In the genomic region with DNA sequence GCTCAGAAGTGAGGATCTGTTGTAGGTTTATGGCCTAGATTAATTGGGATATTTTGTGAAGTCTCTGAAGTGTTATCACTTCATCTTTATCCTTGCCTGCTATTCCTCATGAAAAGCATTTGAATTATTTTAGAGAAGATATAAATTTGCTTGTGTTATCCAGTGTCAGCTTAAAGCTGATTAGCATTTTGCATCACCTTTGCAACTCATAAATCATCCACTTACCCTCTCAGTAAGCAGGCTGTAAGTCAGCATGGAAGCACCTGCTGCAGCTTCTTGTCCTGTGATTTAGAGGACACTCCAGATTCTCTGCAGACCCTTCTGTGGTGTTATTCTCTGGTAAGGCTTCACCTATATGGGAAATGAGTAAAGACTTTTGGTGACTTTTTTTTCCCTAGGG, we compare ENCODE assay signal across 15 cellular contexts.
"Had no signal": no experiment of that assay in that cellular context is flagged by ENCODE, and none has a peak within 500 bp of the region (broad histone marks: within the 10 kb centered on the region; RNA-seq: fewer than 3 reads in every experiment).

No MANE protein-coding gene starts in this region.

- DNase-seq: activated CD4-positive, alpha-beta memory T cell treated with anti-CD3 and anti-CD28 coated beads for 36 hours; activated CD4-positive, alpha-beta T cell treated with anti-CD3 and anti-CD28 coated beads for 36 hours; activated CD8-positive, alpha-beta memory T cell treated with anti-CD3 and anti-CD28 coated beads, Interleukin-2, amount 10 ng/mL, durations not matched to agents 7 days and 5 days; activated naive CD4-positive, alpha-beta T cell treated with anti-CD3 and anti-CD28 coated beads for 36 hours; activated naive CD8-positive, alpha-beta T cell treated with anti-CD3 and anti-CD28 coated beads, Interleukin-2, amount 50 U/mL, for 24 hours; activated T-cell treated with anti-CD3 and anti-CD28 coated beads, Interleukin-2, amount 50 U/mL, for 1 hour; aorta; cerebellar nuclear complex; effector CD8-positive, alpha-beta T cell; esophagus squamous epithelium; glutamatergic neuron; left ventricle myocardium inferior; naive thymus-derived CD4-positive, alpha-beta T cell had no signal

- H3K9me3 Mint-ChIP-seq: activated CD4-positive, alpha-beta memory T cell treated with anti-CD3 and anti-CD28 coated beads for 36 hours; activated naive CD4-positive, alpha-beta T cell treated with anti-CD3 and anti-CD28 coated beads for 36 hours; activated naive CD8-positive, alpha-beta T cell treated with anti-CD3 and anti-CD28 coated beads, Interleukin-2, amount 50 U/mL, for 24 hours; activated T-helper 2 cell treated with anti-CD3 and anti-CD28 coated beads, Interferon-gamma antibody, Interleukin-2, Interleukin-4, amounts not matched to agents 10 μg/mL and 5 μg/mL and 100 μg/mL, durations not matched to agents 14 hours and 24 hours and 36 hours; stimulated activated memory B cell treated with anti-CD40 and anti-IgM and Interleukin-4, amounts not matched to agents 10 μg/mL and 1 μg/mL and 100 μg/mL, for 72 hours had no signal

- H3K27ac Mint-ChIP-seq: activated CD4-positive, alpha-beta memory T cell treated with anti-CD3 and anti-CD28 coated beads for 36 hours; activated CD4-positive, alpha-beta T cell treated with anti-CD3 and anti-CD28 coated beads for 36 hours; activated CD8-positive, alpha-beta memory T cell treated with anti-CD3 and anti-CD28 coated beads, Interleukin-2, amount 10 ng/mL, durations not matched to agents 7 days and 5 days; activated naive CD4-positive, alpha-beta T cell treated with anti-CD3 and anti-CD28 coated beads for 36 hours; activated naive CD8-positive, alpha-beta T cell treated with anti-CD3 and anti-CD28 coated beads, Interleukin-2, amount 50 U/mL, for 24 hours; activated T-helper 2 cell treated with anti-CD3 and anti-CD28 coated beads, Interferon-gamma antibody, Interleukin-2, Interleukin-4, amounts not matched to agents 10 μg/mL and 5 μg/mL and 100 μg/mL, durations not matched to agents 14 hours and 24 hours and 36 hours; naive thymus-derived CD4-positive, alpha-beta T cell; stimulated activated memory B cell treated with anti-CD40 and anti-IgM and Interleukin-4, amounts not matched to agents 10 μg/mL and 1 μg/mL and 100 μg/mL, for 72 hours had no signal

- H3K36me3 Mint-ChIP-seq: activated CD4-positive, alpha-beta memory T cell treated with anti-CD3 and anti-CD28 coated beads for 36 hours; activated CD8-positive, alpha-beta memory T cell treated with anti-CD3 and anti-CD28 coated beads, Interleukin-2, amount 10 ng/mL, durations not matched to agents 7 days and 5 days; naive thymus-derived CD4-positive, alpha-beta T cell; stimulated activated memory B cell treated with anti-CD40 and anti-IgM and Interleukin-4, amounts not matched to agents 10 μg/mL and 1 μg/mL and 100 μg/mL, for 72 hours had no signal

- H3K36me3 ChIP-seq: esophagus squamous epithelium, left ventricle myocardium inferior had no signal

- H3K27ac ChIP-seq: esophagus squamous epithelium, left ventricle myocardium inferior had no signal

- H3K9me3 ChIP-seq: esophagus squamous epithelium, left ventricle myocardium inferior had no signal

- H3K4me3 ChIP-seq: esophagus squamous epithelium, left ventricle myocardium inferior had no signal

- ATAC-seq: activated CD4-positive, alpha-beta T cell treated with anti-CD3 and anti-CD28 coated beads for 36 hours; activated CD8-positive, alpha-beta memory T cell treated with anti-CD3 and anti-CD28 coated beads, Interleukin-2, amount 10 ng/mL, durations not matched to agents 7 days and 5 days; activated naive CD8-positive, alpha-beta T cell treated with anti-CD3 and anti-CD28 coated beads, Interleukin-2, amount 50 U/mL, for 24 hours; naive thymus-derived CD4-positive, alpha-beta T cell; stimulated activated memory B cell treated with anti-CD40 and anti-IgM and Interleukin-4, amounts not matched to agents 10 μg/mL and 1 μg/mL and 100 μg/mL, for 72 hours had no signal

- H3K27me3 Mint-ChIP-seq: activated naive CD8-positive, alpha-beta T cell treated with anti-CD3 and anti-CD28 coated beads, Interleukin-2, amount 50 U/mL, for 24 hours; naive thymus-derived CD4-positive, alpha-beta T cell; stimulated activated memory B cell treated with anti-CD40 and anti-IgM and Interleukin-4, amounts not matched to agents 10 μg/mL and 1 μg/mL and 100 μg/mL, for 72 hours had no signal

- H3K4me3 Mint-ChIP-seq: activated CD4-positive, alpha-beta memory T cell treated with anti-CD3 and anti-CD28 coated beads for 36 hours; activated CD4-positive, alpha-beta T cell treated with anti-CD3 and anti-CD28 coated beads for 36 hours; activated CD8-positive, alpha-beta memory T cell treated with anti-CD3 and anti-CD28 coated beads, Interleukin-2, amount 10 ng/mL, durations not matched to agents 7 days and 5 days; activated naive CD4-positive, alpha-beta T cell treated with anti-CD3 and anti-CD28 coated beads for 36 hours; activated naive CD8-positive, alpha-beta T cell treated with anti-CD3 and anti-CD28 coated beads, Interleukin-2, amount 50 U/mL, for 24 hours; naive thymus-derived CD4-positive, alpha-beta T cell; stimulated activated memory B cell treated with anti-CD40 and anti-IgM and Interleukin-4, amounts not matched to agents 10 μg/mL and 1 μg/mL and 100 μg/mL, for 72 hours had no signal

- H3K4me1 Mint-ChIP-seq: naive thymus-derived CD4-positive, alpha-beta T cell had no signal
